Comparison of ENCODE assay signal across 8 cellular contexts in genomic region chr3:150412599-150413069, GRCh38. TPM values are rescaled to one million over a fixed set of nuclear protein-coding genes. Genes with fewer than 3 reads are reported as not detected.
DNase-seq lines count a peak whose midpoint lies in the region; ATAC-seq and TF ChIP-seq lines count a peak whose summit lies in the region.

No MANE protein-coding gene starts in this region.

- POLR2A ChIA-PET in activated CD4-positive, alpha-beta T cell treated with anti-CD3 and anti-CD28 coated beads for 36 hours (lab: Charles Lee), result interaction anchor here (0.7 to 1.0 kb wide), 2 partner anchors 16 to 419 kb away, joined by 3 to 5 read pairs; no protein-coding TSS in a partner anchor

- peak; percentile 31 for DNase-seq in activated CD4-positive, alpha-beta T cell treated with anti-CD3 and anti-CD28 coated beads for 36 hours
- DNase-seq in activated CD4-positive, alpha-beta T cell treated with anti-CD3 and anti-CD28 coated beads, Interleukin-2, amount 50 U/mL, for 1 hour, result no peak
- peak; percentile 7 for DNase-seq in NCI-H146 (lab: John Stamatoyannopoulos, UW)
- DNase-seq in adipocyte (ENCODE audit: low read depth), result peak; percentile 85
- peak in 1 of 3 donors; percentile 13 for DNase-seq in immature natural killer cell
- DNase-seq in stomach, result no peak

- no peak for TF ChIP-seq EP300 in stomach (IDR thresholded peaks at IDR 0.05)

- H3K4me1 ChIP-seq in adipocyte (ENCODE audit: control insufficient read depth, insufficient read depth, low read length), result peaks cover 35% of the 10 kb centered on the region
- H3K4me1 ChIP-seq in stomach, result peaks cover 30 to 62% (median 51%) of the 10 kb centered on the region in 4 donors

- H3K9me3 ChIP-seq in adipocyte (ENCODE audit: control insufficient read depth, low read length) (no peaks in the 10 kb centered on the region), stomach (no peaks in the 10 kb centered on the region)

- peak overlapping the region; percentile 92 for H3K9ac ChIP-seq in adipocyte (ENCODE audit: low read length)

- peaks cover 34% of the 10 kb centered on the region for H3K36me3 Mint-ChIP-seq in activated CD4-positive, alpha-beta T cell treated with anti-CD3 and anti-CD28 coated beads for 36 hours (ENCODE audit: low read depth)
- no peaks in the 10 kb centered on the region for H3K36me3 Mint-ChIP-seq in immature natural killer cell

- H3K4me1 Mint-ChIP-seq in activated CD4-positive, alpha-beta T cell treated with anti-CD3 and anti-CD28 coated beads for 36 hours, result peaks cover 42% of the 10 kb centered on the region
- H3K4me1 Mint-ChIP-seq in immature natural killer cell, result peaks cover 66 to 75% of the 10 kb centered on the region in 2 donors

- H3K36me3 ChIP-seq in adipocyte (ENCODE audit: control insufficient read depth, insufficient read depth, low read length, severe bottlenecking) (peaks cover 25% of the 10 kb centered on the region), stomach (peaks cover 0 to 3% (median 0%) of the 10 kb centered on the region in 4 donors)

- TF ChIP-seq CTCF in stomach (IDR thresholded peaks at IDR 0.05), result no peak

- CTCF ChIA-PET in activated CD4-positive, alpha-beta T cell treated with anti-CD3 and anti-CD28 coated beads for 36 hours (lab: Charles Lee), result interaction anchor here (0.7 to 2.7 kb wide), 7 partner anchors 12 to 119 kb away, joined by 3 to 14 read pairs (median 3); no protein-coding TSS in a partner anchor

- H3K4me3 Mint-ChIP-seq in activated CD4-positive, alpha-beta T cell treated with anti-CD3 and anti-CD28 coated beads for 36 hours, result peak overlapping the region; percentile 77
- H3K4me3 Mint-ChIP-seq in immature natural killer cell, result peak overlapping the region; percentile 80 to 92 (median 91)

- intact Hi-C loops in activated CD4-positive, alpha-beta T cell treated with anti-CD3 and anti-CD28 coated beads for 36 hours (cut with DNase I, micrococcal nuclease), result loop anchor here in 1 of 2 experiments (2.0 to 10.0 kb wide), 4 partner anchors 82 to 452 kb away; partner anchors contain the start of gene SELENOT
- intact Hi-C loops in stomach (cut with DNase I; ENCODE audit: low total_unique reads), result loop anchor here (10.0 kb wide), 1 partner anchor 82 kb away; no protein-coding TSS in a partner anchor

- TF ChIP-seq POLR2A in stomach (IDR thresholded peaks at IDR 0.05), result no peak

- peak overlapping the region in 2 of 5 donors; percentile 49 to 100 for H3K27ac ChIP-seq in stomach

- peak overlapping the region; percentile 97 for H3K4me3 ChIP-seq in adipocyte (ENCODE audit: low read length)
- H3K4me3 ChIP-seq in stomach, result peak overlapping the region; percentile 79 to 98 (median 90)

- no peaks in the 10 kb centered on the region for H3K27me3 Mint-ChIP-seq in activated CD4-positive, alpha-beta T cell treated with anti-CD3 and anti-CD28 coated beads for 36 hours
- peaks cover 10 to 27% (median 17%) of the 10 kb centered on the region in 3 donors for H3K27me3 Mint-ChIP-seq in immature natural killer cell (ENCODE audit: low read depth in 3 of 3)

- H3K9me3 Mint-ChIP-seq in activated CD4-positive, alpha-beta T cell treated with anti-CD3 and anti-CD28 coated beads for 36 hours (ENCODE audit: low read depth), result no peaks in the 10 kb centered on the region
- H3K9me3 Mint-ChIP-seq in immature natural killer cell, result peaks cover 0 to 2% (median 0%) of the 10 kb centered on the region in 6 donors

- no peaks in the 10 kb centered on the region for H3K27me3 ChIP-seq in adipocyte (replicated peaks; ENCODE audit: control insufficient read depth, insufficient read depth, low read length)
- H3K27me3 ChIP-seq in stomach, result no peaks in the 10 kb centered on the region

- H3K27ac Mint-ChIP-seq in activated CD4-positive, alpha-beta T cell treated with anti-CD3 and anti-CD28 coated beads for 36 hours, result peak overlapping the region; percentile 70
- H3K27ac Mint-ChIP-seq in immature natural killer cell, result peak overlapping the region; percentile 12 to 70 (median 51)

- peak; percentile 14 for ATAC-seq in activated CD4-positive, alpha-beta T cell treated with anti-CD3 and anti-CD28 coated beads for 36 hours
- ATAC-seq in GM18870 (IDR thresholded peaks at IDR 0.05; ENCODE audit: unreplicated experiment) (no peak), HG02870 (IDR thresholded peaks at IDR 0.05; ENCODE audit: unreplicated experiment) (no peak)

- 0 to 5% (median 1%) methylated on average over 4 of the region's 4 CpGs for WGBS in stomach, 5 donors

RNA-seq across cellular contexts. Expression of gene TSC22D2, which starts 4.5 kb away (rescaled TPM):
- total RNA-seq in activated CD4-positive, alpha-beta T cell treated with anti-CD3 and anti-CD28 coated beads for 36 hours, result 10 to 100 TPM; 12.0 to 20.2 TPM
- polyA plus RNA-seq in immature natural killer cell (10 to 100 TPM in 1 of 3 donors, 1 to 10 TPM in 2; 6.4 to 10.4 (median 9.0) TPM), stomach (10 to 100 TPM in 1 of 3 donors, 1 to 10 TPM in 2; 7.1 to 13.6 (median 7.7) TPM)
- total RNA-seq in stomach, result 10 to 100 TPM; 12.9 to 32.2 (median 23.9) TPM

Comparison
In these comparisons a context has a peak if more than half of its experiments do, and no peak if none do; other contexts are left out.
1. DNase-seq: peak in activated CD4-positive, alpha-beta T cell treated with anti-CD3 and anti-CD28 coated beads for 36 hours (single experiment), NCI-H146 (single experiment) and adipocyte (single experiment); none in activated CD4-positive, alpha-beta T cell treated with anti-CD3 and anti-CD28 coated beads, Interleukin-2, amount 50 U/mL, for 1 hour (single experiment) and stomach (single experiment).